Comparison of ENCODE assay signal across 13 cellular contexts in the genomic region with DNA sequence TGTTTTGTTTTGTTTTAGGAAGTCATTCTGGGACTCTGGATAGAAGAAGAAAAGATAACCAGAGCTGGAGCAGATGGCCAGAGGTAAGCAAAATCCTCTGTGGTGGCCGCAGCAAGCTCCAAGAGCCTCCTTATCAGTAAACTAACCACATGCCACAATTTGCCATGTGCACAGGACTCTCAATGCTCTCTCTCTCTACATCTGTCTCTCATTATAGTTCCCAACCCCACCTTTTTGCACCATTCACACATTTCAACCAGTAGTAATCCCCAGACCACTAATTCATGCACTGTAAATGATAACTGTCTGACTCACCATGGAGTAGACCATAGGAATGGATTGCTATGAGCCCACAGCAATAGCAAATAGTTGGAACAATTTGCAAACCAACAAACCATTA.
"Had no signal": no experiment of that assay in that cellular context is flagged by ENCODE, and none has a peak within 500 bp of the region (broad histone marks: within the 10 kb centered on the region; RNA-seq: fewer than 3 reads in every experiment).

No MANE protein-coding gene starts in this region.

- H3K4me3 ChIP-seq: pancreas, stomach, thyroid gland, vagina had no signal

- H3K27me3 Mint-ChIP-seq: activated CD4-positive, alpha-beta memory T cell treated with anti-CD3 and anti-CD28 coated beads, Interleukin-2, amount 10 ng/mL, durations not matched to agents 7 days and 5 days; activated CD4-positive, alpha-beta T cell treated with anti-CD3 and anti-CD28 coated beads for 36 hours; brain; central memory CD8-positive, alpha-beta T cell had no signal

- DNase-seq: activated CD4-positive, alpha-beta memory T cell treated with anti-CD3 and anti-CD28 coated beads, Interleukin-2, amount 10 ng/mL, durations not matched to agents 7 days and 5 days; activated CD4-positive, alpha-beta T cell treated with anti-CD3 and anti-CD28 coated beads for 36 hours; dermis blood vessel endothelial cell; erythroblast; midbrain; naive B cell; pancreas; stomach; thyroid gland had no signal

- H3K27me3 ChIP-seq: pancreas, stomach, thyroid gland, vagina had no signal

- H3K36me3 ChIP-seq: pancreas, stomach, thyroid gland, vagina had no signal

- H3K9me3 Mint-ChIP-seq: activated CD4-positive, alpha-beta memory T cell treated with anti-CD3 and anti-CD28 coated beads, Interleukin-2, amount 10 ng/mL, durations not matched to agents 7 days and 5 days; brain; naive B cell had no signal

- H3K4me1 ChIP-seq: pancreas, stomach, thyroid gland, vagina had no signal

- H3K9me3 ChIP-seq: pancreas, stomach, thyroid gland, vagina had no signal

- H3K4me3 Mint-ChIP-seq: activated CD4-positive, alpha-beta memory T cell treated with anti-CD3 and anti-CD28 coated beads, Interleukin-2, amount 10 ng/mL, durations not matched to agents 7 days and 5 days; activated CD4-positive, alpha-beta T cell treated with anti-CD3 and anti-CD28 coated beads for 36 hours; brain; central memory CD8-positive, alpha-beta T cell; naive B cell had no signal

- H3K4me1 Mint-ChIP-seq: activated CD4-positive, alpha-beta memory T cell treated with anti-CD3 and anti-CD28 coated beads, Interleukin-2, amount 10 ng/mL, durations not matched to agents 7 days and 5 days; activated CD4-positive, alpha-beta T cell treated with anti-CD3 and anti-CD28 coated beads for 36 hours; brain; central memory CD8-positive, alpha-beta T cell; naive B cell had no signal

- H3K36me3 Mint-ChIP-seq: brain, naive B cell had no signal

- H3K27ac ChIP-seq: pancreas, stomach, thyroid gland, vagina, VCaP had no signal

- H3K27ac Mint-ChIP-seq: activated CD4-positive, alpha-beta memory T cell treated with anti-CD3 and anti-CD28 coated beads, Interleukin-2, amount 10 ng/mL, durations not matched to agents 7 days and 5 days; activated CD4-positive, alpha-beta T cell treated with anti-CD3 and anti-CD28 coated beads for 36 hours; brain; naive B cell had no signal
